ENCODE assay signal across 23 cellular contexts in genomic region chr1:10195570-10195969, GRCh38. TPM values are rescaled to one million over a fixed set of nuclear protein-coding genes. Genes with fewer than 3 reads are reported as not detected.
DNase-seq lines count a peak whose midpoint lies in the region; ATAC-seq and TF ChIP-seq lines count a peak whose summit lies in the region.
"Had no signal": no experiment of that assay in that cellular context is flagged by ENCODE, and none has a peak within 500 bp of the region (broad histone marks: within the 10 kb centered on the region; RNA-seq: fewer than 3 reads in every experiment).

No MANE protein-coding gene starts in this region.

- peak; percentile 50; the same call in 2 of the 3 replicates for ATAC-seq in RWPE2 (ENCODE audit: low read depth)
- ATAC-seq in stimulated activated naive B cell treated with anti-CD40 and anti-IgM and Interleukin-4, amounts not matched to agents 10 μg/mL and 1 μg/mL and 100 μg/mL, for 72 hours (replicated peaks), result no peak
- no peak for ATAC-seq in HG02840 (IDR thresholded peaks at IDR 0.05; ENCODE audit: low FRiP score, unreplicated experiment)
- ATAC-seq: gastrocnemius medialis, natural killer cell had no signal

- H3K4me3 ChIP-seq in RWPE2 (ENCODE audit: severe bottlenecking) (no peak overlapping the region), fibroblast of the aortic adventitia (ENCODE audit: low read depth, low read length) (no peak overlapping the region)
- H3K4me3 ChIP-seq: ascending aorta, BLaER1, coronary artery, gastrocnemius medialis, skin epidermis had no signal

- peaks cover 0 to 8% of the 10 kb centered on the region in 2 donors for H3K27me3 Mint-ChIP-seq in stimulated activated naive B cell treated with anti-CD40 and anti-IgM and Interleukin-4, amounts not matched to agents 10 μg/mL and 1 μg/mL and 100 μg/mL, for 72 hours

- POLR2A ChIA-PET in GM10248 (lab: Yijun Ruan, JAX), result no interaction called here

- H3K4me1 Mint-ChIP-seq in stimulated activated naive B cell treated with anti-CD40 and anti-IgM and Interleukin-4, amounts not matched to agents 10 μg/mL and 1 μg/mL and 100 μg/mL, for 72 hours, result no peaks in the 10 kb centered on the region
- H3K4me1 Mint-ChIP-seq: natural killer cell had no signal

- H3K36me3 ChIP-seq in RWPE2 (ENCODE audit: low read depth), result no peaks in the 10 kb centered on the region
- H3K36me3 ChIP-seq: ascending aorta, BLaER1, gastrocnemius medialis had no signal

- TF ChIP-seq CTCF in RWPE2 (IDR thresholded peaks at IDR 0.05; ENCODE audit: poor library complexity, severe bottlenecking) (no peak), fibroblast of the aortic adventitia (IDR thresholded peaks at IDR 0.05; ENCODE audit: insufficient read depth, low read length) (no peak), GM10248 (IDR thresholded peaks at IDR 0.05; ENCODE audit: control extremely low read depth, extremely low read depth, low read depth, missing control alignments) (no peak)

- no peaks in the 10 kb centered on the region for H3K9me3 ChIP-seq in RWPE2 (ENCODE audit: severe bottlenecking)
- H3K9me3 ChIP-seq: ascending aorta, BLaER1, gastrocnemius medialis had no signal

- no peaks in the 10 kb centered on the region for H3K36me3 Mint-ChIP-seq in stimulated activated naive B cell treated with anti-CD40 and anti-IgM and Interleukin-4, amounts not matched to agents 10 μg/mL and 1 μg/mL and 100 μg/mL, for 72 hours
- H3K36me3 Mint-ChIP-seq: natural killer cell had no signal

- DNase-seq in H4 (ENCODE audit: low spot score), result peak; percentile 18
- no peak for DNase-seq in RWPE2 (ENCODE audit: low spot score)
- peak; percentile 53 for DNase-seq in fibroblast of the aortic adventitia (ENCODE audit: low read depth)
- no peak for DNase-seq in stimulated activated naive B cell treated with anti-CD40 and anti-IgM and Interleukin-4, amounts not matched to agents 10 μg/mL and 1 μg/mL and 100 μg/mL, for 72 hours
- no peak for DNase-seq in GM10248 (ENCODE audit: extremely low spot score)
- DNase-seq in NCI-H510A treated with DMSO at 0.1 percent for 48 hours (lab: John Stamatoyannopoulos, UW), result no peak
- DNase-seq: activated CD4-positive, CD25-positive, alpha-beta regulatory T cell treated with anti-CD3 and anti-CD28 coated beads, Interleukin-2, amount 50 U/mL, for 72 hours; DMS 273 treated with DMSO at 0.1 percent for 48 hours; gastrocnemius medialis; H9; MM.1S; natural killer cell; NCI-H2029; NCI-H510A; posterior cingulate gyrus; stimulated activated CD4-positive, alpha-beta T cell treated with anti-CD3 and anti-CD28 coated beads, Interleukin-4, amount 100 ng/mL, for 4 hours; stimulated activated CD8-positive, alpha-beta memory T cell treated with anti-CD3 and anti-CD28 coated beads, Interleukin-4, amount 100 ng/mL, for 48 hours; T-helper 9 cell had no signal

- H3K4me1 ChIP-seq in RWPE2 (ENCODE audit: insufficient read depth, poor library complexity, severe bottlenecking), result no peaks in the 10 kb centered on the region
- H3K4me1 ChIP-seq: ascending aorta, BLaER1, gastrocnemius medialis had no signal

- H3K4me3 Mint-ChIP-seq in stimulated activated naive B cell treated with anti-CD40 and anti-IgM and Interleukin-4, amounts not matched to agents 10 μg/mL and 1 μg/mL and 100 μg/mL, for 72 hours, result no peak overlapping the region
- H3K4me3 Mint-ChIP-seq: H9, natural killer cell had no signal

- H3K27ac ChIP-seq in RWPE2 (ENCODE audit: poor library complexity, severe bottlenecking), result no peak overlapping the region
- H3K27ac ChIP-seq: ascending aorta, BLaER1, coronary artery, gastrocnemius medialis, skin epidermis had no signal

- no peaks in the 10 kb centered on the region for H3K9me3 Mint-ChIP-seq in stimulated activated naive B cell treated with anti-CD40 and anti-IgM and Interleukin-4, amounts not matched to agents 10 μg/mL and 1 μg/mL and 100 μg/mL, for 72 hours
- H3K9me3 Mint-ChIP-seq: H9, natural killer cell had no signal

- CTCF ChIA-PET in GM10248 (lab: Yijun Ruan, JAX), result interaction anchor here (1.4 kb wide), 1 partner anchor 17 kb away, joined by 5 read pairs; no protein-coding TSS in a partner anchor

- H3K27ac Mint-ChIP-seq in stimulated activated naive B cell treated with anti-CD40 and anti-IgM and Interleukin-4, amounts not matched to agents 10 μg/mL and 1 μg/mL and 100 μg/mL, for 72 hours, result peak overlapping the region; percentile 52
- H3K27ac Mint-ChIP-seq: natural killer cell had no signal

- H3K27me3 ChIP-seq in RWPE2 (ENCODE audit: insufficient read depth, poor library complexity, severe bottlenecking), result no peaks in the 10 kb centered on the region
- H3K27me3 ChIP-seq: ascending aorta, BLaER1, gastrocnemius medialis had no signal

RNA-seq across cellular contexts. Expression of gene KIF1B, which starts 14.8 kb away (rescaled TPM):
- total RNA-seq in H4 (2014; rRNA removed; shearing (Covaris generic)), result 11.4 and 13.6 TPM in 2 replicates
- total RNA-seq in fibroblast of the aortic adventitia (ENCODE audit: low replicate concordance), result 34.8 and 45.5 TPM in 2 replicates

Comparison
In these comparisons a context has a peak if more than half of its experiments do, and no peak if none do; other contexts are left out.
1. DNase-seq: peak in H4 (single experiment) and fibroblast of the aortic adventitia (single experiment); none in RWPE2 (single experiment), stimulated activated naive B cell treated with anti-CD40 and anti-IgM and Interleukin-4, amounts not matched to agents 10 μg/mL and 1 μg/mL and 100 μg/mL, for 72 hours (single experiment), GM10248 (single experiment) and NCI-H510A treated with DMSO at 0.1 percent for 48 hours (single experiment).